In genomic region chr2:125324273-125324672, GRCh38 we compare ENCODE assay signal across 21 cellular contexts.
DNase-seq lines count a peak whose midpoint lies in the region; ATAC-seq, FAIRE-seq and TF ChIP-seq lines count a peak whose summit lies in the region.
"Had no signal": no experiment of that assay in that cellular context is flagged by ENCODE, and none has a peak within 500 bp of the region (broad histone marks: within the 10 kb centered on the region; RNA-seq: fewer than 3 reads in every experiment).

No MANE protein-coding gene starts in this region.

- H3K4me3 ChIP-seq in GM12865 (ENCODE audit: low read depth, low read length) (no peak overlapping the region), GM12878 (no peak overlapping the region)
- H3K4me3 ChIP-seq: A549; BLaER1 treated with 17β-estradiol and CSF1 and Interleukin-3, amounts not matched to agents 10 nM and 100 nM had no signal

- H2AFZ ChIP-seq in GM12878 (ENCODE audit: control insufficient read depth, low read depth, low read length): no peak overlapping the region; the same call in 1 of the 2 replicates

- no peak for TF ChIP-seq RAD21 in GM12878 (IDR thresholded peaks at IDR 0.05; ENCODE audit: insufficient read depth, low read depth, low read length)

- H3K4me2 ChIP-seq in GM12878 (ENCODE audit: control insufficient read depth, insufficient read depth): no peak overlapping the region
- H3K4me2 ChIP-seq: A549; BLaER1 treated with 17β-estradiol and CSF1 and Interleukin-3, amounts not matched to agents 10 nM and 100 nM had no signal

- DNase-seq in GM12865 (ENCODE audit: low read depth): peak; percentile 26
- DNase-seq in GM12878 (ENCODE audit: low read depth, low spot score): no peak
- no peak for DNase-seq in NCI-H510A treated with DMSO at 0.1 percent for 48 hours (lab: John Stamatoyannopoulos, UW)
- no peak for DNase-seq in NCI-H2029 (lab: John Stamatoyannopoulos, UW)
- DNase-seq in EL: no peak
- DNase-seq: AML-193; Caco-2; Calu3; CD4-positive, alpha-beta T cell; CD8-positive, alpha-beta T cell; DMS79 treated with DMSO at 0.1 percent for 48 hours; GDM1 had no signal

- BruUV-seq in GM12878 (replicated peaks; lab: Mats Ljungman, UMichigan): no TSS peak

- TF ChIP-seq CTCF in GM12865 (IDR thresholded peaks at IDR 0.05; ENCODE audit: insufficient read depth, low read depth, low read length, missing control alignments) (no peak), GM12878 (IDR thresholded peaks at IDR 0.05 in 2 of 3, conservative IDR thresholded peaks at IDR 0.05 in 1 of 3; ENCODE audit: control insufficient read depth in 2 of 3, extremely low read depth in 1 of 3, insufficient read depth in 1 of 3, low read depth in 3 of 3, low read length in 3 of 3) (no peak)

- no peaks in the 10 kb centered on the region; the same call in 1 of the 3 replicates for H3K9me3 ChIP-seq in GM12878 (replicated peaks; ENCODE audit: control insufficient read depth, insufficient read depth, low read length)
- H3K9me3 ChIP-seq: A549; BLaER1 treated with 17β-estradiol and CSF1 and Interleukin-3, amounts not matched to agents 10 nM and 100 nM; Caco-2 had no signal

- H3K9ac ChIP-seq in GM12878 (ENCODE audit: control insufficient read depth, insufficient read depth, low read length): no peak overlapping the region
- H3K9ac ChIP-seq: BLaER1 treated with 17β-estradiol and CSF1 and Interleukin-3, amounts not matched to agents 10 nM and 100 nM had no signal

- POLR2A ChIA-PET in GM12878 (lab: Charles Lee): no interaction called here

- H3K79me2 ChIP-seq in GM12878 (ENCODE audit: control insufficient read depth, insufficient read depth, low read length): no peaks in the 10 kb centered on the region

- H3K4me1 ChIP-seq in GM12878 (ENCODE audit: control insufficient read depth, insufficient read depth, low read length): no peaks in the 10 kb centered on the region; the same call in none of the 2 replicates
- H3K4me1 ChIP-seq: A549; BLaER1 treated with 17β-estradiol and CSF1 and Interleukin-3, amounts not matched to agents 10 nM and 100 nM; Caco-2 had no signal

- no peak overlapping the region for H3K27ac ChIP-seq in GM12878 (ENCODE audit: control insufficient read depth, insufficient read depth)
- H3K27ac ChIP-seq: 22Rv1; A549; BLaER1 treated with 17β-estradiol and CSF1 and Interleukin-3, amounts not matched to agents 10 nM and 100 nM; C4-2B had no signal

- CTCF ChIA-PET in GM12878 (lab: Yijun Ruan, JAX): no interaction called here

- TF ChIP-seq POLR2A in GM12878 (IDR thresholded peaks at IDR 0.05; ENCODE audit: low read depth, low read length): no peak

- FAIRE-seq in GM12878 (lab: Jason Lieb, UNC): no peak
- FAIRE-seq: A549, D721Med, GM12892, GM18507 had no signal

- RAD21 ChIA-PET in GM12878 (lab: Charles Lee; ENCODE audit: unreplicated experiment): no interaction called here

- intact Hi-C loops in GM12878 (cut with micrococcal nuclease; ENCODE audit: unreplicated experiment): no loop called here

- peak; percentile 64 for ATAC-seq in GM18867 (IDR thresholded peaks at IDR 0.05; ENCODE audit: unreplicated experiment)
- peak; percentile 57 for ATAC-seq in HG02610 (IDR thresholded peaks at IDR 0.05; ENCODE audit: unreplicated experiment)
- peak; percentile 57 for ATAC-seq in GM12878
- ATAC-seq: A549; CD8-positive, alpha-beta T cell had no signal

- H3K36me3 ChIP-seq in GM12878 (ENCODE audit: control insufficient read depth in 2 of 2, insufficient read depth in 2 of 2, low read length in 1 of 2): no peaks in the 10 kb centered on the region
- H3K36me3 ChIP-seq: BLaER1 treated with 17β-estradiol and CSF1 and Interleukin-3, amounts not matched to agents 10 nM and 100 nM had no signal

- H3K27me3 ChIP-seq in GM12878 (replicated peaks in 1 of 2; ENCODE audit: control insufficient read depth in 2 of 2, insufficient read depth in 2 of 2, low read length in 1 of 2): no peaks in the 10 kb centered on the region
- H3K27me3 ChIP-seq: BLaER1 treated with 17β-estradiol and CSF1 and Interleukin-3, amounts not matched to agents 10 nM and 100 nM had no signal

- no peaks in the 10 kb centered on the region for H4K20me1 ChIP-seq in GM12878 (ENCODE audit: control insufficient read depth, insufficient read depth)
- H4K20me1 ChIP-seq: BLaER1 treated with 17β-estradiol and CSF1 and Interleukin-3, amounts not matched to agents 10 nM and 100 nM had no signal

- TF ChIP-seq EP300 in GM12878 (IDR thresholded peaks at IDR 0.05; ENCODE audit: borderline replicate concordance in 1 of 2, control insufficient read depth in 1 of 2, low read depth in 2 of 2, low read length in 2 of 2): 0 out of 4 replicates have a peak, but pooled peaks of 1 of the 2 experiments have one; percentile 35

- in situ Hi-C loops in GM12878 (cut with MboI): no loop called here

- SMC1A ChIA-PET in GM12878 (lab: Charles Lee; ENCODE audit: uncharacterized antibody, unreplicated experiment): no interaction called here

TF ChIP-seq in GM12878, 131 proteins besides CTCF, POLR2A, EP300 and RAD21:
- TF ChIP-seq RUNX3 (IDR thresholded peaks at IDR 0.05; ENCODE audit: low read length) (peak; percentile 80), JUNB (IDR thresholded peaks at IDR 0.05) (peak; percentile 48; the same call in 1 of the 2 replicates), NFIC (IDR thresholded peaks at IDR 0.05; ENCODE audit: low read depth, low read length) (peak; percentile 62; the same call in 1 of the 2 replicates), IRF3 (IDR thresholded peaks at IDR 0.05) (no peak), SMC3 (IDR thresholded peaks at IDR 0.05; ENCODE audit: borderline replicate concordance, low read length) (no peak), NFYA (IDR thresholded peaks at IDR 0.05; ENCODE audit: borderline replicate concordance, low read depth, low read length) (no peak), CBX5 (IDR thresholded peaks at IDR 0.05; ENCODE audit: low read depth) (no peak), MXI1 (IDR thresholded peaks at IDR 0.05; ENCODE audit: low read depth, low read length) (no peak), POLR2AphosphoS2 (IDR thresholded peaks at IDR 0.05; ENCODE audit: low read depth, low read length) (no peak), EGR1 (IDR thresholded peaks at IDR 0.05; ENCODE audit: borderline replicate concordance in 1 of 2, low read depth in 2 of 2, low read length in 2 of 2) (no peak)
